In genomic region chr12:7219599-7220243, GRCh38 we compare ENCODE assay signal across 8 cellular contexts. TPM values are rescaled to one million over a fixed set of nuclear protein-coding genes. Genes with fewer than 3 reads are reported as not detected.
A peak's percentile ranks its signal among the peaks of the same experiment; 100 is the strongest.
DNase-seq lines count a peak whose midpoint lies in the region; ATAC-seq lines count a peak whose summit lies in the region.

No MANE protein-coding gene starts in this region.

- DNase-seq in ACHN: peak; percentile 81
- DNase-seq in GM19240 (ENCODE audit: insufficient read length, low spot score): peak; percentile 35
- DNase-seq in NCI-H2227 (lab: John Stamatoyannopoulos, UW; ENCODE audit: unreplicated experiment): peak; percentile 77
- peak; percentile 43 for DNase-seq in activated CD4-positive, CD25-positive, alpha-beta regulatory T cell treated with anti-CD3 and anti-CD28 coated beads, Interleukin-2, amount 50 U/mL, for 16 hours (ENCODE audit: low read depth, low spot score)
- DNase-seq in central memory CD8-positive, alpha-beta T cell (ENCODE audit: low spot score in 2 of 2): peak; percentile 50 to 58
- DNase-seq in left colon: peak; percentile 54 to 81
- DNase-seq in stimulated activated CD4-positive, alpha-beta T cell treated with anti-CD3 and anti-CD28 coated beads, Interleukin-2, amount 100 ng/mL, for 48 hours: peak; percentile 71

- intact Hi-C loops in left colon (cut with DNase I, micrococcal nuclease): loop anchor here (5.0 to 10.0 kb wide), 3 partner anchors 243 to 425 kb away; no protein-coding TSS in a partner anchor

- H3K9me3 Mint-ChIP-seq in central memory CD8-positive, alpha-beta T cell: no peaks in the 10 kb centered on the region

- H3K4me3 Mint-ChIP-seq in central memory CD8-positive, alpha-beta T cell: no peak overlapping the region

- H3K27ac Mint-ChIP-seq in central memory CD8-positive, alpha-beta T cell (ENCODE audit: low read depth): no peak overlapping the region

- in situ Hi-C loops in ACHN (cut with HindIII; ENCODE audit: low pct_ligation_motif_present, low pct_unique_long_range_greater_than_20kb, low sequenced_read_pairs): no loop called here

- no peak for ATAC-seq in central memory CD8-positive, alpha-beta T cell (replicated peaks; ENCODE audit: extremely low read depth, poor library complexity, severe bottlenecking)
- ATAC-seq in left colon: peak; percentile 68
- ATAC-seq in HG02610 (IDR thresholded peaks at IDR 0.05; ENCODE audit: unreplicated experiment): no peak

- no peaks in the 10 kb centered on the region for H3K4me1 Mint-ChIP-seq in central memory CD8-positive, alpha-beta T cell

- peaks cover 8% of the 10 kb centered on the region for H3K27me3 Mint-ChIP-seq in central memory CD8-positive, alpha-beta T cell

- H3K36me3 Mint-ChIP-seq in central memory CD8-positive, alpha-beta T cell (ENCODE audit: insufficient read depth): no peaks in the 10 kb centered on the region

RNA-seq across cellular contexts. Expression of gene PEX5, which starts 30.2 kb away (rescaled TPM):
- total RNA-seq in left colon: 10 to 100 TPM; 36.9 to 39.2 TPM
